21 cellular contexts compared by ENCODE assay signal in genomic region chr1:162302660-162303344, GRCh38.
DNase-seq lines count a peak whose midpoint lies in the region; TF ChIP-seq lines count a peak whose summit lies in the region.
"Had no signal": no experiment of that assay in that cellular context is flagged by ENCODE, and none has a peak within 500 bp of the region (broad histone marks: within the 10 kb centered on the region; RNA-seq: fewer than 3 reads in every experiment).

No MANE protein-coding gene starts in this region.

- no peak for TF ChIP-seq CTCF in AG04449 (IDR thresholded peaks at IDR 0.05; ENCODE audit: insufficient read depth, low read length, missing control alignments)
- no peak for TF ChIP-seq CTCF in mammary epithelial cell (conservative IDR thresholded peaks at IDR 0.05 in 1 of 2, IDR thresholded peaks at IDR 0.05 in 1 of 2; ENCODE audit: extremely low read depth in 1 of 2, insufficient read depth in 1 of 2, low read depth in 1 of 2, low read length in 2 of 2)
- TF ChIP-seq CTCF in fibroblast of villous mesenchyme (IDR thresholded peaks at IDR 0.05; ENCODE audit: insufficient read depth, low read depth, low read length) = no peak

- no peaks in the 10 kb centered on the region for H3K36me3 ChIP-seq in mammary epithelial cell (ENCODE audit: insufficient read depth, low read length)
- H3K36me3 ChIP-seq: neural progenitor cell, SJSA1, tibial nerve had no signal

- H3K9me3 ChIP-seq in mammary epithelial cell (replicated peaks; ENCODE audit: insufficient read depth, low read length) = no peaks in the 10 kb centered on the region
- H3K9me3 ChIP-seq: SJSA1 had no signal

- no TSS peak for BruUV-seq in mammary epithelial cell (replicated peaks; lab: Mats Ljungman, UMichigan)

- WGBS in mammary epithelial cell (ENCODE audit: low coverage, missing lambda C conversion rate) = 50% methylated on average over 5 of the region's 5 CpGs

- H2AFZ ChIP-seq in mammary epithelial cell (ENCODE audit: low read depth, low read length) = no peak overlapping the region
- H2AFZ ChIP-seq: neural progenitor cell had no signal

- no peak overlapping the region for H3K27ac ChIP-seq in mammary epithelial cell (ENCODE audit: insufficient read depth, low read depth, low read length)
- H3K27ac ChIP-seq: neural progenitor cell, SJSA1, tibial nerve had no signal

- no peaks in the 10 kb centered on the region for H3K4me1 Mint-ChIP-seq in activated T-helper 1 cell treated with anti-CD3 and anti-CD28 coated beads, Interleukin-12 subunit alpha, Interleukin-12 subunit beta, Interleukin-2, Interleukin-4 antibody, amounts not matched to agents 30 ng/mL and 10 ng/mL and 1 ng/mL, durations not matched to agents 14 hours and 24 hours and 36 hours (ENCODE audit: low read depth)
- H3K4me1 Mint-ChIP-seq: activated naive CD8-positive, alpha-beta T cell treated with anti-CD3 and anti-CD28 coated beads, Interleukin-2, amount 10 ng/mL, durations not matched to agents 7 days and 5 days; central memory CD8-positive, alpha-beta T cell had no signal

- POLR2A ChIA-PET in AG04449 (lab: Yijun Ruan, JAX) = no interaction called here

- H3K4me2 ChIP-seq in mammary epithelial cell (ENCODE audit: insufficient read depth, low read depth, low read length) = peak overlapping the region; percentile 7
- H3K4me2 ChIP-seq: neural progenitor cell had no signal

- in situ Hi-C loops in mammary epithelial cell (cut with MboI; ENCODE audit: low sequenced_read_pairs in 2 of 2) = no loop called here

- DNase-seq in AG04449 (ENCODE audit: low read depth, low spot score) = peak; percentile 61
- DNase-seq in HS-27A (ENCODE audit: low read depth) = peak; percentile 39
- DNase-seq in mammary epithelial cell = peak; percentile 70
- DNase-seq in fibroblast of villous mesenchyme (ENCODE audit: low read depth) = peak; percentile 16
- no peak for DNase-seq in NCI-H2107 treated with DMSO at 0.1 percent for 48 hours (lab: John Stamatoyannopoulos, UW; ENCODE audit: unreplicated experiment)
- DNase-seq in SKM-1 (lab: John Stamatoyannopoulos, UW; ENCODE audit: unreplicated experiment) = no peak
- DNase-seq in DMS79 (lab: John Stamatoyannopoulos, UW) = no peak
- no peak for DNase-seq in activated T-helper 1 cell treated with anti-CD3 and anti-CD28 coated beads, Interleukin-12 subunit alpha, Interleukin-12 subunit beta, Interleukin-2, Interleukin-4 antibody, amounts not matched to agents 30 ng/mL and 10 ng/mL and 1 ng/mL, durations not matched to agents 14 hours and 24 hours and 36 hours (ENCODE audit: low spot score)
- DNase-seq: activated CD4-positive, CD25-positive, alpha-beta regulatory T cell; activated naive CD8-positive, alpha-beta T cell treated with anti-CD3 and anti-CD28 coated beads, Interleukin-2, amount 10 ng/mL, durations not matched to agents 7 days and 5 days; activated T-cell treated with anti-CD3 and anti-CD28 coated beads, Interleukin-2, amount 50 U/mL, for 48 hours; endodermal cell; Karpas-422; NCI-H1105; NCI-H2171; retina; stimulated activated naive CD4-positive, alpha-beta T cell treated with Interleukin-2 at 50 U/mL for 16 hours had no signal

- no peaks in the 10 kb centered on the region for H4K20me1 ChIP-seq in mammary epithelial cell (ENCODE audit: insufficient read depth, low read length)

- intact Hi-C loops in mammary epithelial cell (cut with micrococcal nuclease) = no loop called here
- intact Hi-C loops in activated T-helper 1 cell treated with anti-CD3 and anti-CD28 coated beads, Interleukin-12 subunit alpha, Interleukin-12 subunit beta, Interleukin-2, Interleukin-4 antibody, amounts not matched to agents 30 ng/mL and 10 ng/mL and 1 ng/mL, durations not matched to agents 14 hours and 24 hours and 36 hours (cut with micrococcal nuclease) = no loop called here

- CTCF ChIA-PET in AG04449 (lab: Yijun Ruan, JAX) = no interaction called here
- CTCF ChIA-PET in mammary epithelial cell (lab: Charles Lee; ENCODE audit: low non-redundant PET) = no interaction called here

- peaks cover 9% of the 10 kb centered on the region for H3K27me3 Mint-ChIP-seq in activated T-helper 1 cell treated with anti-CD3 and anti-CD28 coated beads, Interleukin-12 subunit alpha, Interleukin-12 subunit beta, Interleukin-2, Interleukin-4 antibody, amounts not matched to agents 30 ng/mL and 10 ng/mL and 1 ng/mL, durations not matched to agents 14 hours and 24 hours and 36 hours (ENCODE audit: insufficient read depth)

- H3K9me3 Mint-ChIP-seq in activated T-helper 1 cell treated with anti-CD3 and anti-CD28 coated beads, Interleukin-12 subunit alpha, Interleukin-12 subunit beta, Interleukin-2, Interleukin-4 antibody, amounts not matched to agents 30 ng/mL and 10 ng/mL and 1 ng/mL, durations not matched to agents 14 hours and 24 hours and 36 hours = no peaks in the 10 kb centered on the region
- H3K9me3 Mint-ChIP-seq: endodermal cell had no signal

- no peak overlapping the region for H3K4me3 Mint-ChIP-seq in activated T-helper 1 cell treated with anti-CD3 and anti-CD28 coated beads, Interleukin-12 subunit alpha, Interleukin-12 subunit beta, Interleukin-2, Interleukin-4 antibody, amounts not matched to agents 30 ng/mL and 10 ng/mL and 1 ng/mL, durations not matched to agents 14 hours and 24 hours and 36 hours
- H3K4me3 Mint-ChIP-seq: activated naive CD8-positive, alpha-beta T cell treated with anti-CD3 and anti-CD28 coated beads, Interleukin-2, amount 10 ng/mL, durations not matched to agents 7 days and 5 days; central memory CD8-positive, alpha-beta T cell; endodermal cell; neural progenitor cell had no signal

- no peak overlapping the region for H3K9ac ChIP-seq in mammary epithelial cell (ENCODE audit: insufficient read depth, low read length)
- H3K9ac ChIP-seq: neural progenitor cell had no signal

- H3K27ac Mint-ChIP-seq in activated T-helper 1 cell treated with anti-CD3 and anti-CD28 coated beads, Interleukin-12 subunit alpha, Interleukin-12 subunit beta, Interleukin-2, Interleukin-4 antibody, amounts not matched to agents 30 ng/mL and 10 ng/mL and 1 ng/mL, durations not matched to agents 14 hours and 24 hours and 36 hours = no peak overlapping the region
- H3K27ac Mint-ChIP-seq: activated naive CD8-positive, alpha-beta T cell treated with anti-CD3 and anti-CD28 coated beads, Interleukin-2, amount 10 ng/mL, durations not matched to agents 7 days and 5 days; endodermal cell; neural progenitor cell had no signal

- no peaks in the 10 kb centered on the region for H3K36me3 Mint-ChIP-seq in activated T-helper 1 cell treated with anti-CD3 and anti-CD28 coated beads, Interleukin-12 subunit alpha, Interleukin-12 subunit beta, Interleukin-2, Interleukin-4 antibody, amounts not matched to agents 30 ng/mL and 10 ng/mL and 1 ng/mL, durations not matched to agents 14 hours and 24 hours and 36 hours (ENCODE audit: low read depth)
- H3K36me3 Mint-ChIP-seq: activated naive CD8-positive, alpha-beta T cell treated with anti-CD3 and anti-CD28 coated beads, Interleukin-2, amount 10 ng/mL, durations not matched to agents 7 days and 5 days had no signal

- dilution Hi-C loops in mammary epithelial cell (cut with HindIII; ENCODE audit: low sequenced_read_pairs) = no loop called here

- no peaks in the 10 kb centered on the region for H3K27me3 ChIP-seq in mammary epithelial cell (ENCODE audit: insufficient read depth, low read length)
- H3K27me3 ChIP-seq: neural progenitor cell, tibial nerve had no signal

- H3K79me2 ChIP-seq in mammary epithelial cell (ENCODE audit: insufficient read depth, low read length) = no peaks in the 10 kb centered on the region

- H3K4me3 ChIP-seq in AG04449 (ENCODE audit: low read depth, low read length) = no peak overlapping the region
- no peak overlapping the region for H3K4me3 ChIP-seq in mammary epithelial cell (replicated peaks in 1 of 3; ENCODE audit: insufficient read depth in 1 of 3, low read depth in 2 of 3, low read length in 3 of 3)
- no peak overlapping the region for H3K4me3 ChIP-seq in fibroblast of villous mesenchyme (ENCODE audit: low read depth, low read length)
- H3K4me3 ChIP-seq: neural progenitor cell, SJSA1, tibial nerve had no signal

- H3K4me1 ChIP-seq in mammary epithelial cell (ENCODE audit: insufficient read depth, low read length) = peaks cover 34% of the 10 kb centered on the region
- H3K4me1 ChIP-seq: SJSA1, tibial nerve had no signal

Comparison
In these comparisons a context has a peak if more than half of its experiments do, and no peak if none do; other contexts are left out.
1. DNase-seq: peak in AG04449 (single experiment), HS-27A (single experiment), mammary epithelial cell (single experiment) and fibroblast of villous mesenchyme (single experiment); none in NCI-H2107 treated with DMSO at 0.1 percent for 48 hours (single experiment), SKM-1 (single experiment), DMS79 (single experiment) and activated T-helper 1 cell treated with anti-CD3 and anti-CD28 coated beads, Interleukin-12 subunit alpha, Interleukin-12 subunit beta, Interleukin-2, Interleukin-4 antibody, amounts not matched to agents 30 ng/mL and 10 ng/mL and 1 ng/mL, durations not matched to agents 14 hours and 24 hours and 36 hours (single experiment).